In the genomic region with DNA sequence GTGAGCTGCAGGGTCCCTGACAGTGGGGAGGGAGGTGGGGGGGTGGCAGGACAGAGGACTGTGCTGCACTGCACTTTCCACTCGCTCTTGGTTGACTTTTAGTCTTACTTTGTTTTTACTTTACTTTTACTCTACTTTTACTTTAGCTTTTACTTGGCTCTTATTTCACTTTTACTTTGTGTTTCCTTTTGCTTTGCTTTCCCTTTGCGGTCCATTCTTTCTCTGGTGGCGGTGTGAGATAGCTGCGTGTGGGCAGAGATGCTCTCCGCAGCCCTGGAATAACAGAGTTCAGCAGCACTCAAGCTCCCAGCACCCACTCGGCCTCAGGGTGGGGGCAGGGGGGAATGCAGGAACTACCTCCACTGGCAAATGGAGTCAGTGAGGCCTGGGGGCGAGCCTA, we compare ENCODE assay signal across 1 cellular context.
TF ChIP-seq lines count a peak whose summit lies in the region.

No MANE protein-coding gene starts in this region.

TF ChIP-seq in GM23338, 12 proteins besides CTCF, POLR2A, EP300 and RAD21:
- TF ChIP-seq, protein P1, sequence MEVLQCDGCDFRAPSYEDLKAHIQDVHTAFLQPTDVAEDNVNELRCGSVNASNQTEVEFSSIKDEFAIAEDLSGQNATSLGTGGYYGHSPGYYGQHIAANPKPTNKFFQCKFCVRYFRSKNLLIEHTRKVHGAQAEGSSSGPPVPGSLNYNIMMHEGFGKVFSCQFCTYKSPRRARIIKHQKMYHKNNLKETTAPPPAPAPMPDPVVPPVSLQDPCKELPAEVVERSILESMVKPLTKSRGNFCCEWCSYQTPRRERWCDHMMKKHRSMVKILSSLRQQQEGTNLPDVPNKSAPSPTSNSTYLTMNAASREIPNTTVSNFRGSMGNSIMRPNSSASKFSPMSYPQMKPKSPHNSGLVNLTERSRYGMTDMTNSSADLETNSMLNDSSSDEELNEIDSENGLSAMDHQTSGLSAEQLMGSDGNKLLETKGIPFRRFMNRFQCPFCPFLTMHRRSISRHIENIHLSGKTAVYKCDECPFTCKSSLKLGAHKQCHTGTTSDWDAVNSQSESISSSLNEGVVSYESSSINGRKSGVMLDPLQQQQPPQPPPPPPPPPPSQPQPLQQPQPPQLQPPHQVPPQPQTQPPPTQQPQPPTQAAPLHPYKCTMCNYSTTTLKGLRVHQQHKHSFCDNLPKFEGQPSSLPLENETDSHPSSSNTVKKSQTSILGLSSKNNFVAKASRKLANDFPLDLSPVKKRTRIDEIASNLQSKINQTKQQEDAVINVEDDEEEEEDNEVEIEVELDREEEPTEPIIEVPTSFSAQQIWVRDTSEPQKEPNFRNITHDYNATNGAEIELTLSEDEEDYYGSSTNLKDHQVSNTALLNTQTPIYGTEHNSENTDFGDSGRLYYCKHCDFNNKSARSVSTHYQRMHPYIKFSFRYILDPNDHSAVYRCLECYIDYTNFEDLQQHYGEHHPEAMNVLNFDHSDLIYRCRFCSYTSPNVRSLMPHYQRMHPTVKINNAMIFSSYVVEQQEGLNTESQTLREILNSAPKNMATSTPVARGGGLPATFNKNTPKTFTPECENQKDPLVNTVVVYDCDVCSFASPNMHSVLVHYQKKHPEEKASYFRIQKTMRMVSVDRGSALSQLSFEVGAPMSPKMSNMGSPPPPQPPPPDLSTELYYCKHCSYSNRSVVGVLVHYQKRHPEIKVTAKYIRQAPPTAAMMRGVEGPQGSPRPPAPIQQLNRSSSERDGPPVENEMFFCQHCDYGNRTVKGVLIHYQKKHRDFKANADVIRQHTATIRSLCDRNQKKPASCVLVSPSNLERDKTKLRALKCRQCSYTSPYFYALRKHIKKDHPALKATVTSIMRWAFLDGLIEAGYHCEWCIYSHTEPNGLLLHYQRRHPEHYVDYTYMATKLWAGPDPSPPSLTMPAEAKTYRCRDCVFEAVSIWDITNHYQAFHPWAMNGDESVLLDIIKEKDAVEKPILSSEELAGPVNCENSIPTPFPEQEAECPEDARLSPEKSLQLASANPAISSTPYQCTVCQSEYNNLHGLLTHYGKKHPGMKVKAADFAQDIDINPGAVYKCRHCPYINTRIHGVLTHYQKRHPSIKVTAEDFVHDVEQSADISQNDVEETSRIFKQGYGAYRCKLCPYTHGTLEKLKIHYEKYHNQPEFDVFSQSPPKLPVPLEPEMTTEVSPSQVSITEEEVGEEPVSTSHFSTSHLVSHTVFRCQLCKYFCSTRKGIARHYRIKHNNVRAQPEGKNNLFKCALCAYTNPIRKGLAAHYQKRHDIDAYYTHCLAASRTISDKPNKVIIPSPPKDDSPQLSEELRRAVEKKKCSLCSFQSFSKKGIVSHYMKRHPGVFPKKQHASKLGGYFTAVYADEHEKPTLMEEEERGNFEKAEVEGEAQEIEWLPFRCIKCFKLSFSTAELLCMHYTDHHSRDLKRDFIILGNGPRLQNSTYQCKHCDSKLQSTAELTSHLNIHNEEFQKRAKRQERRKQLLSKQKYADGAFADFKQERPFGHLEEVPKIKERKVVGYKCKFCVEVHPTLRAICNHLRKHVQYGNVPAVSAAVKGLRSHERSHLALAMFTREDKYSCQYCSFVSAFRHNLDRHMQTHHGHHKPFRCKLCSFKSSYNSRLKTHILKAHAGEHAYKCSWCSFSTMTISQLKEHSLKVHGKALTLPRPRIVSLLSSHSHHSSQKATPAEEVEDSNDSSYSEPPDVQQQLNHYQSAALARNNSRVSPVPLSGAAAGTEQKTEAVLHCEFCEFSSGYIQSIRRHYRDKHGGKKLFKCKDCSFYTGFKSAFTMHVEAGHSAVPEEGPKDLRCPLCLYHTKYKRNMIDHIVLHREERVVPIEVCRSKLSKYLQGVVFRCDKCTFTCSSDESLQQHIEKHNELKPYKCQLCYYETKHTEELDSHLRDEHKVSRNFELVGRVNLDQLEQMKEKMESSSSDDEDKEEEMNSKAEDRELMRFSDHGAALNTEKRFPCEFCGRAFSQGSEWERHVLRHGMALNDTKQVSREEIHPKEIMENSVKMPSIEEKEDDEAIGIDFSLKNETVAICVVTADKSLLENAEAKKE (CRISPR knock-in tag; IDR thresholded peaks at IDR 0.05) = no peak
- TF ChIP-seq STAT1 (IDR thresholded peaks at IDR 0.05; ENCODE audit: unreplicated experiment) = no peak
- no peak for TF ChIP-seq ZNF331 (CRISPR knock-in tag; IDR thresholded peaks at IDR 0.05; ENCODE audit: low read depth)
- no peak for TF ChIP-seq JUNB (IDR thresholded peaks at IDR 0.05; ENCODE audit: unreplicated experiment)
- TF ChIP-seq, protein P2, sequence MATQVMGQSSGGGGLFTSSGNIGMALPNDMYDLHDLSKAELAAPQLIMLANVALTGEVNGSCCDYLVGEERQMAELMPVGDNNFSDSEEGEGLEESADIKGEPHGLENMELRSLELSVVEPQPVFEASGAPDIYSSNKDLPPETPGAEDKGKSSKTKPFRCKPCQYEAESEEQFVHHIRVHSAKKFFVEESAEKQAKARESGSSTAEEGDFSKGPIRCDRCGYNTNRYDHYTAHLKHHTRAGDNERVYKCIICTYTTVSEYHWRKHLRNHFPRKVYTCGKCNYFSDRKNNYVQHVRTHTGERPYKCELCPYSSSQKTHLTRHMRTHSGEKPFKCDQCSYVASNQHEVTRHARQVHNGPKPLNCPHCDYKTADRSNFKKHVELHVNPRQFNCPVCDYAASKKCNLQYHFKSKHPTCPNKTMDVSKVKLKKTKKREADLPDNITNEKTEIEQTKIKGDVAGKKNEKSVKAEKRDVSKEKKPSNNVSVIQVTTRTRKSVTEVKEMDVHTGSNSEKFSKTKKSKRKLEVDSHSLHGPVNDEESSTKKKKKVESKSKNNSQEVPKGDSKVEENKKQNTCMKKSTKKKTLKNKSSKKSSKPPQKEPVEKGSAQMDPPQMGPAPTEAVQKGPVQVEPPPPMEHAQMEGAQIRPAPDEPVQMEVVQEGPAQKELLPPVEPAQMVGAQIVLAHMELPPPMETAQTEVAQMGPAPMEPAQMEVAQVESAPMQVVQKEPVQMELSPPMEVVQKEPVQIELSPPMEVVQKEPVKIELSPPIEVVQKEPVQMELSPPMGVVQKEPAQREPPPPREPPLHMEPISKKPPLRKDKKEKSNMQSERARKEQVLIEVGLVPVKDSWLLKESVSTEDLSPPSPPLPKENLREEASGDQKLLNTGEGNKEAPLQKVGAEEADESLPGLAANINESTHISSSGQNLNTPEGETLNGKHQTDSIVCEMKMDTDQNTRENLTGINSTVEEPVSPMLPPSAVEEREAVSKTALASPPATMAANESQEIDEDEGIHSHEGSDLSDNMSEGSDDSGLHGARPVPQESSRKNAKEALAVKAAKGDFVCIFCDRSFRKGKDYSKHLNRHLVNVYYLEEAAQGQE (IDR thresholded peaks at IDR 0.05; ENCODE audit: unreplicated experiment) = no peak
- TF ChIP-seq NANOG (IDR thresholded peaks at IDR 0.05; ENCODE audit: borderline replicate concordance) = no peak
- TF ChIP-seq ZNF114 (CRISPR knock-in tag; IDR thresholded peaks at IDR 0.05) = no peak
- TF ChIP-seq, protein P3, sequence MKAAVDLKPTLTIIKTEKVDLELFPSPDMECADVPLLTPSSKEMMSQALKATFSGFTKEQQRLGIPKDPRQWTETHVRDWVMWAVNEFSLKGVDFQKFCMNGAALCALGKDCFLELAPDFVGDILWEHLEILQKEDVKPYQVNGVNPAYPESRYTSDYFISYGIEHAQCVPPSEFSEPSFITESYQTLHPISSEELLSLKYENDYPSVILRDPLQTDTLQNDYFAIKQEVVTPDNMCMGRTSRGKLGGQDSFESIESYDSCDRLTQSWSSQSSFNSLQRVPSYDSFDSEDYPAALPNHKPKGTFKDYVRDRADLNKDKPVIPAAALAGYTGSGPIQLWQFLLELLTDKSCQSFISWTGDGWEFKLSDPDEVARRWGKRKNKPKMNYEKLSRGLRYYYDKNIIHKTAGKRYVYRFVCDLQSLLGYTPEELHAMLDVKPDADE (IDR thresholded peaks at IDR 0.05) = no peak
- no peak for TF ChIP-seq EZH2phosphoT487 (IDR thresholded peaks at IDR 0.05; ENCODE audit: unreplicated experiment)
- TF ChIP-seq POLR2AphosphoS5 (IDR thresholded peaks at IDR 0.05; ENCODE audit: low read depth) = no peak
- no peak for TF ChIP-seq EZH2 (IDR thresholded peaks at IDR 0.05; ENCODE audit: low read depth, unreplicated experiment)
- TF ChIP-seq CREB1 (CRISPR knock-in tag; IDR thresholded peaks at IDR 0.05; ENCODE audit: low read depth) = no peak
TF ChIP-seq in GM23338: peak in this region for 0.
